Comparison of ENCODE assay signal across 1 cellular context in the genomic region with DNA sequence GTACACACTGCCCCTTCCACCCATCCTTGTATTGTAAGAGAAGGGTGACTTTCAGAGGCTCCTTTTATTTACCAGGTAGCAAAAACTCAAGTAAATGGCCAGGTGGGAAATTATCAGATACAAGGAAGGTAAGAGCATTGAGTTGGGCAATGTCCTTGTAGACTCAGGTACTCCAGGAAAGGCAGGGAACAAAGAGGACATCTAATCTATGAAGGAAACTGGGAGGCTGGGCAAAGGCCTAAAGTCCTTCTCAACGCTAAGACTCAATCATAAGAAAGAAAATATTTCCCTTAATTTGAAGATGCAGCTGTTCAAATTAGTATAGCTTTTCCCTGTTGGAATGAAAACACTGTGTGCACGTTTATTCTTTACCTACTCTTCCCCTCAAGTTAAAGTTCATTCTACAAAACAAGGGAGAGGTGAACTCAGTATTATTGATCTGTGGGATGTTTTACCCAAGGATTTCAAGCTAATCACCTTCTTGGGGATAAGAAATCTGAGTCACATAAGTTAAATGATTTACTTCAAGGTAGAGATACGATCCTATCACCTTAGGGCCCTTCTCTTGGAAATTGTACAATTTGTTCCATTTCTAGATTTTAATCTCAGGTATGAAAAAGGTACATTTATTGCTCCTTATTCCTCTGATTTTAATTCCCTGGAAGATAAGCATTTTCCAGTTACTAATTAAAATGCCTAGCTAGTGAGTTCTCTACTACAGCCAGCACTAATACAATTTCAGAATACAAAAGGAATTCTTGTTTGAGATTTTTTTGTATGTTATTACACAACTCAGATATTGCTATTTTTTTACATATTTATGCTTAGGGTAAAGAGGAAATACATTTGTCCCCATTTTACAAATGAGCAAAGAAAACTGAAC.
A peak's percentile ranks its signal among the peaks of the same experiment; 100 is the strongest.
TF ChIP-seq lines count a peak whose summit lies in the region.

No MANE protein-coding gene starts in this region.

TF ChIP-seq in SK-N-SH treated with all-trans-retinoic acid at 6 μM for 48 hours, 23 proteins besides CTCF, POLR2A, EP300 and RAD21:
- TF ChIP-seq, protein P1, sequence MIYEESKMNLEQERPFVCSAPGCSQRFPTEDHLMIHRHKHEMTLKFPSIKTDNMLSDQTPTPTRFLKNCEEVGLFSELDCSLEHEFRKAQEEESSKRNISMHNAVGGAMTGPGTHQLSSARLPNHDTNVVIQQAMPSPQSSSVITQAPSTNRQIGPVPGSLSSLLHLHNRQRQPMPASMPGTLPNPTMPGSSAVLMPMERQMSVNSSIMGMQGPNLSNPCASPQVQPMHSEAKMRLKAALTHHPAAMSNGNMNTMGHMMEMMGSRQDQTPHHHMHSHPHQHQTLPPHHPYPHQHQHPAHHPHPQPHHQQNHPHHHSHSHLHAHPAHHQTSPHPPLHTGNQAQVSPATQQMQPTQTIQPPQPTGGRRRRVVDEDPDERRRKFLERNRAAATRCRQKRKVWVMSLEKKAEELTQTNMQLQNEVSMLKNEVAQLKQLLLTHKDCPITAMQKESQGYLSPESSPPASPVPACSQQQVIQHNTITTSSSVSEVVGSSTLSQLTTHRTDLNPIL (CRISPR knock-in tag; IDR thresholded peaks at IDR 0.05; ENCODE audit: low read depth), result 0 out of 2 replicates have a peak, but pooled peaks have one; percentile 36
- TF ChIP-seq ISL1 (CRISPR knock-in tag; IDR thresholded peaks at IDR 0.05), result peak; percentile 86
- TF ChIP-seq, protein P2, sequence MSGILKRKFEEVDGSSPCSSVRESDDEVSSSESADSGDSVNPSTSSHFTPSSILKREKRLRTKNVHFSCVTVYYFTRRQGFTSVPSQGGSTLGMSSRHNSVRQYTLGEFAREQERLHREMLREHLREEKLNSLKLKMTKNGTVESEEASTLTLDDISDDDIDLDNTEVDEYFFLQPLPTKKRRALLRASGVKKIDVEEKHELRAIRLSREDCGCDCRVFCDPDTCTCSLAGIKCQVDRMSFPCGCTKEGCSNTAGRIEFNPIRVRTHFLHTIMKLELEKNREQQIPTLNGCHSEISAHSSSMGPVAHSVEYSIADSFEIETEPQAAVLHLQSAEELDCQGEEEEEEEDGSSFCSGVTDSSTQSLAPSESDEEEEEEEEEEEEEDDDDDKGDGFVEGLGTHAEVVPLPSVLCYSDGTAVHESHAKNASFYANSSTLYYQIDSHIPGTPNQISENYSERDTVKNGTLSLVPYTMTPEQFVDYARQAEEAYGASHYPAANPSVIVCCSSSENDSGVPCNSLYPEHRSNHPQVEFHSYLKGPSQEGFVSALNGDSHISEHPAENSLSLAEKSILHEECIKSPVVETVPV (CRISPR knock-in tag; IDR thresholded peaks at IDR 0.05), result no peak
- TF ChIP-seq TCF4 (CRISPR knock-in tag; IDR thresholded peaks at IDR 0.05; ENCODE audit: borderline replicate concordance), result no peak
- no peak for TF ChIP-seq TOX (CRISPR knock-in tag; IDR thresholded peaks at IDR 0.05; ENCODE audit: borderline replicate concordance)
